Comparison of ENCODE assay signal across 1 cellular context in the genomic region with DNA sequence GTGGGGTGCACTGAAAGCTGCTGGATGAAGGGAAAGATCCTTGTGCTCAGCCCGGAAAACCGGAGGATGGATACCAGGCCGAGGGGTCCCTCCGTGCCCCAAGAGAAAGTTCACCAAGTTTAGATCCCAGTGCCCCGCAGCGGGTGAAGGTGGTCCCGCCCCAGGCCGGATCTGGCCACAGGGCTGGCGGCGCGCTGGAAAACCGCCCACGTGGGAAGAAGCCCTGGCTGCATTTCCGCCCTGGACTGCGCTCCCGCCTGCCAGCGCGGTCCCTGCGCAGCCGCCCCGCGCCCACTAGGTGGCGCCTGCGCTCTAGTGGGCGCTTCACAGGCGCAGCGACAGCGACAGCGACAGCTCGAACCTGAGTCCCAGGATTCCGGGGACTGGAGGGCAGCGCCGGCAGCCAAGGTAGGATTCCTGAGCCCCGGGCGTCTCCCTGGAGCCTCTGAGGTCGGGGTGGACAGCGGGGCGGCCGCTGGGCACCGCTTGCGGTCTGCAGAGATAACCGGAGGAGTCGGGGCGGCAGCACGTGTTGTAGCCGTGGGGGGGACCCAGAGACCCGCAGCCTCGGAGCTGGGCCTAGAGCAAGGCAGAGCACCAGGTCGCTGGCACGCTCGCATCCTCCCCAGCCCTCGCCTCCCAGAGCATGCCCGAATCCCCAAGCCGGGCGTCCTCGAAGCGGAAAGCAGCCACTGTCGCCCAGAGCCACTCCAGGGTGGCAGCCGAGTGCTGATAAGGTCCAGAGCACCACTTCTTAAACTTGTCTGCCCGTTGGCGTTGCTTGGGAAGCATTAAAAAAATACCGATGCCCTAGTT.
TF ChIP-seq lines count a peak whose summit lies in the region.

A gene with protein sequence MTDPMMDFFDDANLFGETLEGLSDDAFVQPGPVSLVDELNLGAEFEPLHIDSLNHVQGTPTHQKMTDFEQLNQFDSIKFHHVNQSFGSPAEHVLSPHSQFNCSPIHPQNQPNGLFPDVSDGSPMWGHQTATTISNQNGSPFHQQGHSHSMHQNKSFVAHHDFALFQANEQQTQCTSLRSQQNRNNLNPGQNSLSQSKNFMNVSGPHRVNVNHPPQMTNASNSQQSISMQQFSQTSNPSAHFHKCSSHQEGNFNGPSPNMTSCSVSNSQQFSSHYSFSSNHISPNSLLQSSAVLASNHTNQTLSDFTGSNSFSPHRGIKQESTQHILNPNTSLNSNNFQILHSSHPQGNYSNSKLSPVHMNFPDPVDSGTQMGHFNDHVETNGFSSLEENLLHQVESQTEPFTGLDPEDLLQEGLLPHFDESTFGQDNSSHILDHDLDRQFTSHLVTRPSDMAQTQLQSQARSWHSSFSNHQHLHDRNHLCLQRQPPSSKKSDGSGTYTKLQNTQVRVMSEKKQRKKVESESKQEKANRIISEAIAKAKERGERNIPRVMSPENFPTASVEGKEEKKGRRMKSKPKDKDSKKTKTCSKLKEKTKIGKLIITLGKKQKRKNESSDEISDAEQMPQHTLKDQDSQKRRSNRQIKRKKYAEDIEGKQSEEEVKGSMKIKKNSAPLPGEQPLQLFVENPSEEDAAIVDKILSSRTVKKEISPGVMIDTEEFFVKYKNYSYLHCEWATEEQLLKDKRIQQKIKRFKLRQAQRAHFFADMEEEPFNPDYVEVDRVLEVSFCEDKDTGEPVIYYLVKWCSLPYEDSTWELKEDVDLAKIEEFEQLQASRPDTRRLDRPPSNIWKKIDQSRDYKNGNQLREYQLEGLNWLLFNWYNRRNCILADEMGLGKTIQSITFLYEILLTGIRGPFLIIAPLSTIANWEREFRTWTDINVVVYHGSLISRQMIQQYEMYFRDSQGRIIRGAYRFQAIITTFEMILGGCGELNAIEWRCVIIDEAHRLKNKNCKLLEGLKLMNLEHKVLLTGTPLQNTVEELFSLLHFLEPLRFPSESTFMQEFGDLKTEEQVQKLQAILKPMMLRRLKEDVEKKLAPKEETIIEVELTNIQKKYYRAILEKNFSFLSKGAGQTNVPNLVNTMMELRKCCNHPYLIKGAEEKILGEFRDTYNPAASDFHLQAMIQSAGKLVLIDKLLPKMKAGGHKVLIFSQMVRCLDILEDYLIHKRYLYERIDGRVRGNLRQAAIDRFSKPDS (N-terminal part only) (plus strand): TSS at position 322 of the 816 bp plus-strand sequence. CDS start 101,099 bp downstream, outside the sequence.

TF ChIP-seq in GM12878, 131 proteins besides CTCF, POLR2A, EP300 and RAD21 (continued from another document):
- TF ChIP-seq, protein P1, sequence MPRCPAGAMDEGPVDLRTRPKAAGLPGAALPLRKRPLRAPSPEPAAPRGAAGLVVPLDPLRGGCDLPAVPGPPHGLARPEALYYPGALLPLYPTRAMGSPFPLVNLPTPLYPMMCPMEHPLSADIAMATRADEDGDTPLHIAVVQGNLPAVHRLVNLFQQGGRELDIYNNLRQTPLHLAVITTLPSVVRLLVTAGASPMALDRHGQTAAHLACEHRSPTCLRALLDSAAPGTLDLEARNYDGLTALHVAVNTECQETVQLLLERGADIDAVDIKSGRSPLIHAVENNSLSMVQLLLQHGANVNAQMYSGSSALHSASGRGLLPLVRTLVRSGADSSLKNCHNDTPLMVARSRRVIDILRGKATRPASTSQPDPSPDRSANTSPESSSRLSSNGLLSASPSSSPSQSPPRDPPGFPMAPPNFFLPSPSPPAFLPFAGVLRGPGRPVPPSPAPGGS (IDR thresholded peaks at IDR 0.05; ENCODE audit: borderline replicate concordance, insufficient read depth, low read depth, low read length, poor library complexity, severe bottlenecking): peak; percentile 5
- peak; percentile 32; the same call in 1 of the 2 replicates for TF ChIP-seq SIN3A (IDR thresholded peaks at IDR 0.05; ENCODE audit: low read depth, low read length)
- TF ChIP-seq MEF2B (IDR thresholded peaks at IDR 0.05; ENCODE audit: partially characterized antibody, poor library complexity, severe bottlenecking): peak; percentile 31
- peak; percentile 74 for TF ChIP-seq YY1 (IDR thresholded peaks at IDR 0.05; ENCODE audit: low read depth, low read length)
- peak; percentile 40; the same call in 1 of the 2 replicates for TF ChIP-seq POLR2AphosphoS5 (IDR thresholded peaks at IDR 0.05; ENCODE audit: low read length)
- no peak for TF ChIP-seq FOXK2 (IDR thresholded peaks at IDR 0.05)
- TF ChIP-seq EZH2 (IDR thresholded peaks at IDR 0.05; ENCODE audit: borderline replicate concordance, control insufficient read depth, low read depth, low read length): no peak
- TF ChIP-seq HCFC1 (IDR thresholded peaks at IDR 0.05; ENCODE audit: low read length): no peak
- no peak; the same call in 1 of the 2 replicates for TF ChIP-seq PAX5 (IDR thresholded peaks at IDR 0.05; ENCODE audit: borderline replicate concordance, low read depth, low read length)
- TF ChIP-seq SMAD5 (IDR thresholded peaks at IDR 0.05; ENCODE audit: low read depth): no peak; the same call in 1 of the 2 replicates
- TF ChIP-seq, protein P2, sequence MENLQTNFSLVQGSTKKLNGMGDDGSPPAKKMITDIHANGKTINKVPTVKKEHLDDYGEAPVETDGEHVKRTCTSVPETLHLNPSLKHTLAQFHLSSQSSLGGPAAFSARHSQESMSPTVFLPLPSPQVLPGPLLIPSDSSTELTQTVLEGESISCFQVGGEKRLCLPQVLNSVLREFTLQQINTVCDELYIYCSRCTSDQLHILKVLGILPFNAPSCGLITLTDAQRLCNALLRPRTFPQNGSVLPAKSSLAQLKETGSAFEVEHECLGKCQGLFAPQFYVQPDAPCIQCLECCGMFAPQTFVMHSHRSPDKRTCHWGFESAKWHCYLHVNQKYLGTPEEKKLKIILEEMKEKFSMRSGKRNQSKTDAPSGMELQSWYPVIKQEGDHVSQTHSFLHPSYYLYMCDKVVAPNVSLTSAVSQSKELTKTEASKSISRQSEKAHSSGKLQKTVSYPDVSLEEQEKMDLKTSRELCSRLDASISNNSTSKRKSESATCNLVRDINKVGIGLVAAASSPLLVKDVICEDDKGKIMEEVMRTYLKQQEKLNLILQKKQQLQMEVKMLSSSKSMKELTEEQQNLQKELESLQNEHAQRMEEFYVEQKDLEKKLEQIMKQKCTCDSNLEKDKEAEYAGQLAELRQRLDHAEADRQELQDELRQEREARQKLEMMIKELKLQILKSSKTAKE (IDR thresholded peaks at IDR 0.05; ENCODE audit: low read depth, poor library complexity, severe bottlenecking): no peak
- TF ChIP-seq SMC3 (IDR thresholded peaks at IDR 0.05; ENCODE audit: borderline replicate concordance, low read length): peak; percentile 90
- peak; percentile 58; the same call in 1 of the 2 replicates for TF ChIP-seq FOXM1 (IDR thresholded peaks at IDR 0.05; ENCODE audit: low read depth, low read length)
- TF ChIP-seq TCF12 (IDR thresholded peaks at IDR 0.05; ENCODE audit: low read depth, low read length): 0 out of 2 replicates have a peak, but pooled peaks have one; percentile 37
- no peak for TF ChIP-seq POLR2AphosphoS2 (IDR thresholded peaks at IDR 0.05; ENCODE audit: low read depth, low read length)
- peak; percentile 73 for TF ChIP-seq MYC (IDR thresholded peaks at IDR 0.05; ENCODE audit: insufficient read depth, insufficient read length, insufficient replicate concordance, low read length, severe bottlenecking)
- TF ChIP-seq ZNF274 (IDR thresholded peaks at IDR 0.05; ENCODE audit: insufficient read depth, insufficient read length): no peak
- no peak for TF ChIP-seq ASH2L (IDR thresholded peaks at IDR 0.05; ENCODE audit: borderline replicate concordance, low read depth)
- no peak for TF ChIP-seq BMI1 (IDR thresholded peaks at IDR 0.05; ENCODE audit: borderline replicate concordance)
- TF ChIP-seq NR2F1 (conservative IDR thresholded peaks at IDR 0.05): peak; percentile 73
- no peak for TF ChIP-seq NR2C2 (IDR thresholded peaks at IDR 0.05; ENCODE audit: borderline replicate concordance, control insufficient read depth, insufficient read length, low read depth)
